In the genomic region with DNA sequence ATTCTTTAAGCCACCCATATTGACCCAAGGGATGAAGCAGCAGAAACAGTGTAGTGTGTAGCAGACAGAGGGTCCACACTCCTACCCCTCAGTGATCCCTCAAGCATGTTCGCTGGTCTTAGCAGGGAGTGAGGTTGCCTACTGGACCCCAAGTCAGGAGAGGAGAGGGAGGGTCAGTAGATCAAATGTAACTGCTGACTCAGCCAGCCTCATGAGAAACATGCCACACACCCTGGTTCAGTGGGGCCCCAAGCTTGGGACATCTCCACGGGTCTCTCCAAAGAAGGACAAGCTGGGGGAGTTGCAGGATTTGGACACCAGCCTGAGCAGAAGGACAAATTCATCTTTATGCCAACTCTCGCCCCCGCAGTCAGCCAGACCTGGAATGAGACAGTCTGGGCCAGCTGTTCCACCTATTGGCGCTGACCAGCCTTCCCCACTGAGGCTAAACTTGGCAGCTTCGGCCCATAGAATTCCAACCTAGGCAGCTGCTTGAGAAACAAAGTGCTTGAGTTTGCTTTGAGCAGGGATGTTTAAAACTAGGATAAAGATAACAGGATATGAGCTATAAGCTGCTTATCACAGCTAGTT, we compare ENCODE assay signal across 11 cellular contexts.
DNase-seq lines count a peak whose midpoint lies in the region; ATAC-seq, FAIRE-seq and TF ChIP-seq lines count a peak whose summit lies in the region.
"Had no signal": no experiment of that assay in that cellular context is flagged by ENCODE, and none has a peak within 500 bp of the region (broad histone marks: within the 10 kb centered on the region; RNA-seq: fewer than 3 reads in every experiment).

No MANE protein-coding gene starts in this region.

- intact Hi-C loops in esophagus squamous epithelium (cut with DNase I) (loop anchor here (10.0 kb wide), 1 partner anchor 60 kb away; no protein-coding TSS in a partner anchor), tibial artery (cut with DNase I; ENCODE audit: low total_unique reads) (no loop called here)
- intact Hi-C loops in CD8-positive, alpha-beta T cell (cut with DNase I, micrococcal nuclease) = no loop called here

- POLR2A ChIA-PET in CD8-positive, alpha-beta T cell (lab: Charles Lee) = no interaction called here

- H3K27ac ChIP-seq in SJCRH30 (peak overlapping the region; percentile 11; the same call in 1 of the 2 replicates), esophagus squamous epithelium (peak overlapping the region; percentile 49 to 84 (median 81)), tibial artery (peak overlapping the region; percentile 87 to 91)
- no peak overlapping the region for H3K27ac ChIP-seq in CD8-positive, alpha-beta T cell (ENCODE audit: low read depth, low read length)

- H3K4me3 Mint-ChIP-seq in CD8-positive, alpha-beta T cell = no peak overlapping the region

- H3K4me1 Mint-ChIP-seq in CD8-positive, alpha-beta T cell (ENCODE audit: low read depth) = peaks cover 17% of the 10 kb centered on the region

- H3K27me3 ChIP-seq in SJCRH30 = no peaks in the 10 kb centered on the region
- H3K27me3 ChIP-seq in esophagus squamous epithelium = no peaks in the 10 kb centered on the region
- H3K27me3 ChIP-seq in tibial artery = no peaks in the 10 kb centered on the region
- no peaks in the 10 kb centered on the region for H3K27me3 ChIP-seq in CD8-positive, alpha-beta T cell (ENCODE audit: insufficient read depth, low read length)
- H3K27me3 ChIP-seq: adrenal gland had no signal

- H3K9me3 Mint-ChIP-seq in CD8-positive, alpha-beta T cell = no peaks in the 10 kb centered on the region

- CTCF ChIA-PET in CD8-positive, alpha-beta T cell (lab: Charles Lee) = no interaction called here

- H3K4me1 ChIP-seq in SJCRH30 = peaks cover 46% of the 10 kb centered on the region
- peaks cover 37 to 72% (median 50%) of the 10 kb centered on the region in 3 donors for H3K4me1 ChIP-seq in esophagus squamous epithelium
- peaks cover 0 to 99% (median 76%) of the 10 kb centered on the region in 4 donors for H3K4me1 ChIP-seq in tibial artery
- peaks cover 5% of the 10 kb centered on the region for H3K4me1 ChIP-seq in CD8-positive, alpha-beta T cell (ENCODE audit: insufficient read depth, low read length)

- TF ChIP-seq CTCF in esophagus squamous epithelium (IDR thresholded peaks at IDR 0.05) = no peak
- TF ChIP-seq CTCF in tibial artery (IDR thresholded peaks at IDR 0.05) = no peak
- TF ChIP-seq CTCF in CD8-positive, alpha-beta T cell (IDR thresholded peaks at IDR 0.05) = no peak

- TF ChIP-seq POLR2A in esophagus squamous epithelium (IDR thresholded peaks at IDR 0.05) = no peak

- no peak for ATAC-seq in GM18861 (IDR thresholded peaks at IDR 0.05; ENCODE audit: unreplicated experiment)
- ATAC-seq in CD8-positive, alpha-beta T cell = no peak
- ATAC-seq: stimulated activated naive CD8-positive, alpha-beta T cell treated with anti-CD3 and anti-CD28 coated beads, Interleukin-15, Interleukin-2, amounts not matched to agents 100 U/mL and 50 U/mL, for 24 hours had no signal

- H3K27me3 Mint-ChIP-seq in CD8-positive, alpha-beta T cell (ENCODE audit: low read depth) = peaks cover 6% of the 10 kb centered on the region

- no peak overlapping the region for H3K27ac Mint-ChIP-seq in CD8-positive, alpha-beta T cell

- 50 to 100% methylated on average over 1 to 2 of the region's 6 CpGs for WGBS in esophagus squamous epithelium, 2 donors

- FAIRE-seq in frontal cortex (lab: Jason Lieb, UNC) = no peak

- DNase-seq in SJCRH30 = peak; percentile 66 to 77
- no peak for DNase-seq in esophagus squamous epithelium (lab: John Stamatoyannopoulos, UW)
- peak; percentile 40 for DNase-seq in mucosa of gallbladder (ENCODE audit: low spot score)
- peak in 1 of 2 donors; percentile 84 for DNase-seq in tibial artery
- DNase-seq in SKM-1 treated with dmso at 0.1 percent for 144 hours (lab: John Stamatoyannopoulos, UW; ENCODE audit: unreplicated experiment) = no peak
- no peak for DNase-seq in frontal cortex (ENCODE audit: low spot score in 2 of 2)
- no peak for DNase-seq in CD8-positive, alpha-beta T cell
- DNase-seq: activated CD4-positive, alpha-beta T cell treated with anti-CD3 and anti-CD28 coated beads for 48 hours; stimulated activated naive CD8-positive, alpha-beta T cell treated with anti-CD3 and anti-CD28 coated beads, Interleukin-15, Interleukin-2, amounts not matched to agents 100 U/mL and 50 U/mL, for 24 hours had no signal

- no peaks in the 10 kb centered on the region for H3K36me3 ChIP-seq in SJCRH30
- no peaks in the 10 kb centered on the region for H3K36me3 ChIP-seq in esophagus squamous epithelium
- H3K36me3 ChIP-seq in tibial artery = no peaks in the 10 kb centered on the region
- no peaks in the 10 kb centered on the region for H3K36me3 ChIP-seq in CD8-positive, alpha-beta T cell (ENCODE audit: insufficient read depth, low read length)
- H3K36me3 ChIP-seq: adrenal gland had no signal

- H3K9me3 ChIP-seq in SJCRH30 (replicated peaks) (no peaks in the 10 kb centered on the region), esophagus squamous epithelium (no peaks in the 10 kb centered on the region), tibial artery (no peaks in the 10 kb centered on the region)
- no peaks in the 10 kb centered on the region for H3K9me3 ChIP-seq in CD8-positive, alpha-beta T cell (ENCODE audit: low read length)
- H3K9me3 ChIP-seq: adrenal gland had no signal

- H3K36me3 Mint-ChIP-seq in CD8-positive, alpha-beta T cell = peaks cover under 1% of the 10 kb centered on the region

- H3K4me3 ChIP-seq in SJCRH30 (no peak overlapping the region), esophagus squamous epithelium (no peak overlapping the region), tibial artery (no peak overlapping the region)
- no peak overlapping the region for H3K4me3 ChIP-seq in CD8-positive, alpha-beta T cell (ENCODE audit: low read depth, low read length)
- H3K4me3 ChIP-seq: adrenal gland had no signal

Comparison
In these comparisons a context has a peak if more than half of its experiments do, and no peak if none do; other contexts are left out.
1. DNase-seq: peak in SJCRH30 (2 of 2) and mucosa of gallbladder (single experiment); none in esophagus squamous epithelium (single experiment), SKM-1 treated with dmso at 0.1 percent for 144 hours (single experiment), frontal cortex (0 of 2) and CD8-positive, alpha-beta T cell (0 of 7).